In genomic region chr12:103457471-103457870, GRCh38 we compare ENCODE assay signal across 2 cellular contexts.
TF ChIP-seq lines count a peak whose summit lies in the region.

No MANE protein-coding gene starts in this region.

TF ChIP-seq in HepG2, 621 proteins besides CTCF, POLR2A, EP300 and RAD21:
- peak; percentile 49; the same call in 1 of the 2 replicates for TF ChIP-seq RFX1 (IDR thresholded peaks at IDR 0.05)
- no peak for TF ChIP-seq ZNF160 (CRISPR knock-in tag; IDR thresholded peaks at IDR 0.05)

TF ChIP-seq in GM12878, 131 proteins besides CTCF, POLR2A, EP300 and RAD21:
- TF ChIP-seq BMI1 (IDR thresholded peaks at IDR 0.05; ENCODE audit: borderline replicate concordance), result peak; percentile 87
- no peak for TF ChIP-seq NR2C1 (IDR thresholded peaks at IDR 0.05)
